ENCODE assay signal across 18 cellular contexts in genomic region chr4:44025376-44026020, GRCh38.
DNase-seq lines count a peak whose midpoint lies in the region; ATAC-seq and TF ChIP-seq lines count a peak whose summit lies in the region.
"Had no signal": no experiment of that assay in that cellular context is flagged by ENCODE, and none has a peak within 500 bp of the region (broad histone marks: within the 10 kb centered on the region; RNA-seq: fewer than 3 reads in every experiment).

No MANE protein-coding gene starts in this region.

- H3K27me3 Mint-ChIP-seq in endothelial cell (ENCODE audit: unreplicated experiment): peaks cover 4% of the 10 kb centered on the region
- no peaks in the 10 kb centered on the region for H3K27me3 Mint-ChIP-seq in stimulated activated memory B cell treated with anti-CD40 and anti-IgM and Interleukin-4, amounts not matched to agents 10 μg/mL and 1 μg/mL and 100 μg/mL, for 72 hours
- H3K27me3 Mint-ChIP-seq: CD4-positive, alpha-beta T cell had no signal

- no peaks in the 10 kb centered on the region for H3K36me3 ChIP-seq in subcutaneous abdominal adipose tissue (ENCODE audit: control insufficient read depth in 5 of 5, insufficient read depth in 5 of 5, low read length in 5 of 5)

- no peak for ATAC-seq in right cardiac atrium
- ATAC-seq in left cardiac atrium: no peak
- no peak for ATAC-seq in stimulated activated memory B cell treated with anti-CD40 and anti-IgM and Interleukin-4, amounts not matched to agents 10 μg/mL and 1 μg/mL and 100 μg/mL, for 72 hours
- ATAC-seq: A549, GM12878 had no signal

- no peaks in the 10 kb centered on the region for H3K4me1 ChIP-seq in right cardiac atrium (ENCODE audit: control insufficient read depth, insufficient read depth, low read length)
- peaks cover 0 to 3% (median 0%) of the 10 kb centered on the region in 5 donors for H3K4me1 ChIP-seq in subcutaneous abdominal adipose tissue (ENCODE audit: control insufficient read depth in 5 of 5, insufficient read depth in 5 of 5, low read length in 5 of 5)
- H3K4me1 ChIP-seq: A549 had no signal

- H3K4me3 ChIP-seq in right cardiac atrium (ENCODE audit: low read length): peak overlapping the region; percentile 25
- H3K4me3 ChIP-seq in subcutaneous abdominal adipose tissue (ENCODE audit: low read depth in 1 of 5, low read length in 5 of 5): peak overlapping the region in 3 of 5 donors; percentile 23 to 38 (median 33)
- H3K4me3 ChIP-seq: A549, GM12878, GM23248 had no signal

- H3K4me1 Mint-ChIP-seq in endothelial cell (ENCODE audit: unreplicated experiment): peaks cover 26% of the 10 kb centered on the region
- no peaks in the 10 kb centered on the region for H3K4me1 Mint-ChIP-seq in stimulated activated memory B cell treated with anti-CD40 and anti-IgM and Interleukin-4, amounts not matched to agents 10 μg/mL and 1 μg/mL and 100 μg/mL, for 72 hours

- peak overlapping the region; percentile 99 for H3K27ac Mint-ChIP-seq in endothelial cell (ENCODE audit: unreplicated experiment)
- no peak overlapping the region for H3K27ac Mint-ChIP-seq in stimulated activated memory B cell treated with anti-CD40 and anti-IgM and Interleukin-4, amounts not matched to agents 10 μg/mL and 1 μg/mL and 100 μg/mL, for 72 hours
- H3K27ac Mint-ChIP-seq: CD4-positive, alpha-beta T cell had no signal

- no peak overlapping the region for H3K9ac ChIP-seq in subcutaneous abdominal adipose tissue (ENCODE audit: low read length in 5 of 5)
- H3K9ac ChIP-seq: GM23248 had no signal

- H3K27ac ChIP-seq in right cardiac atrium (ENCODE audit: low read length): no peak overlapping the region
- H3K27ac ChIP-seq in subcutaneous abdominal adipose tissue (ENCODE audit: low read depth, low read length): no peak overlapping the region
- no peak overlapping the region for H3K27ac ChIP-seq in caudate nucleus (ENCODE audit: low read depth, low read length)
- H3K27ac ChIP-seq: 22Rv1, A549, C4-2B, GM23248 had no signal

- H3K27me3 ChIP-seq in right cardiac atrium (ENCODE audit: control insufficient read depth, insufficient read depth) (no peaks in the 10 kb centered on the region), subcutaneous abdominal adipose tissue (ENCODE audit: control insufficient read depth in 5 of 5, insufficient read depth in 4 of 5, low read length in 5 of 5) (no peaks in the 10 kb centered on the region)

- no peaks in the 10 kb centered on the region for H3K36me3 Mint-ChIP-seq in endothelial cell (ENCODE audit: low read depth, unreplicated experiment)
- no peaks in the 10 kb centered on the region for H3K36me3 Mint-ChIP-seq in stimulated activated memory B cell treated with anti-CD40 and anti-IgM and Interleukin-4, amounts not matched to agents 10 μg/mL and 1 μg/mL and 100 μg/mL, for 72 hours

- WGBS in right cardiac atrium: 53% methylated on average over 3 of the region's 3 CpGs

- no peaks in the 10 kb centered on the region for H3K9me3 Mint-ChIP-seq in endothelial cell (ENCODE audit: unreplicated experiment)
- H3K9me3 Mint-ChIP-seq in stimulated activated memory B cell treated with anti-CD40 and anti-IgM and Interleukin-4, amounts not matched to agents 10 μg/mL and 1 μg/mL and 100 μg/mL, for 72 hours: no peaks in the 10 kb centered on the region

- H3K4me3 Mint-ChIP-seq in endothelial cell (ENCODE audit: unreplicated experiment): peak overlapping the region; percentile 89
- H3K4me3 Mint-ChIP-seq in stimulated activated memory B cell treated with anti-CD40 and anti-IgM and Interleukin-4, amounts not matched to agents 10 μg/mL and 1 μg/mL and 100 μg/mL, for 72 hours: no peak overlapping the region
- H3K4me3 Mint-ChIP-seq: CD4-positive, alpha-beta T cell had no signal

- H3K9me3 ChIP-seq in right cardiac atrium (ENCODE audit: control insufficient read depth, low read length) (no peaks in the 10 kb centered on the region), subcutaneous abdominal adipose tissue (ENCODE audit: control insufficient read depth in 5 of 5, low read length in 5 of 5) (peaks cover 0 to 2% (median 0%) of the 10 kb centered on the region in 5 donors)
- H3K9me3 ChIP-seq: A549 had no signal

- intact Hi-C loops in right cardiac atrium (cut with DNase I): no loop called here
- intact Hi-C loops in left cardiac atrium (cut with DNase I): no loop called here

- no peak for DNase-seq in right cardiac atrium
- DNase-seq in left cardiac atrium: no peak
- DNase-seq in endothelial cell (ENCODE audit: low spot score): no peak
- DNase-seq in lung microvascular endothelial cell (ENCODE audit: low read depth in 2 of 2): peak; percentile 56 to 89
- no peak for DNase-seq in caudate nucleus (lab: John Stamatoyannopoulos, UW)
- DNase-seq in hepatic stellate cell (ENCODE audit: low spot score): no peak
- DNase-seq: AML-193; CD4-positive, alpha-beta T cell; DMS153; DMS79 treated with DMSO at 0.1 percent for 48 hours; GM23248; H7 had no signal

- no peak for TF ChIP-seq CTCF in endothelial cell (IDR thresholded peaks at IDR 0.05; ENCODE audit: unreplicated experiment)

Comparison
In these comparisons a context has a peak if more than half of its experiments do, and no peak if none do; other contexts are left out.
1. DNase-seq: peak in lung microvascular endothelial cell (2 of 2); none in right cardiac atrium (0 of 3), left cardiac atrium (single experiment), endothelial cell (single experiment), caudate nucleus (0 of 61) and hepatic stellate cell (single experiment).